10 cellular contexts compared by ENCODE assay signal in the genomic region with DNA sequence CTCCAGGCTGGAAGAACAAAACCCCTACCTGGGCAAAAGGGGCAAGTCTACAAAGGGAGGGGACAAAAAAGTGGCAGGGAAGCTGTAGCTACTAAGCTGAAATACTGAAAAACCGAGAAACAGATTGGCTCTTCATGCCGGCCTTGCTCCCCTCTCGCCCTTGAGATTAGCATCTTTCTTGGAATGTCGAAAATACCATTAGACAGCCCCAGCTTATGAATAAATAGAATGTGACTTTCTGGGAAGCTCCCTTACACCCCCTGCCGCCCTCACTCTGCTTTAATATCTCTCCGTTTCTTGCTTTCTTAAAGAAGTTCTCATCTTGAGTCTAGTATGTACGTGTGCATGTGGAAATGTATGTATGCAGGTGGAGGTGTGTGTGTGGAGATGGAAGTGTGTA. TPM values are rescaled to one million over a fixed set of nuclear protein-coding genes. Genes with fewer than 3 reads are reported as not detected.
DNase-seq lines count a peak whose midpoint lies in the region; ATAC-seq and TF ChIP-seq lines count a peak whose summit lies in the region.
"Had no signal": no experiment of that assay in that cellular context is flagged by ENCODE, and none has a peak within 500 bp of the region (broad histone marks: within the 10 kb centered on the region; RNA-seq: fewer than 3 reads in every experiment).

No MANE protein-coding gene starts in this region.

- no peaks in the 10 kb centered on the region for H3K9me3 Mint-ChIP-seq in activated CD8-positive, alpha-beta T cell treated with anti-CD3 and anti-CD28 coated beads, Interleukin-2, amount 10 ng/mL, durations not matched to agents 7 days and 5 days (ENCODE audit: insufficient read depth)

- TF ChIP-seq CTCF in heart left ventricle (IDR thresholded peaks at IDR 0.05) = no peak
- no peak for TF ChIP-seq CTCF in left lung (IDR thresholded peaks at IDR 0.05)

- POLR2A ChIA-PET in activated CD8-positive, alpha-beta T cell treated with anti-CD3 and anti-CD28 coated beads, Interleukin-2, amount 10 ng/mL, durations not matched to agents 7 days and 5 days (lab: Charles Lee) = interaction anchor here (1.2 to 7.8 kb wide), 7 partner anchors 8 to 563 kb away, joined by 3 to 241 read pairs (median 28); a partner anchor contains a TSS

- TF ChIP-seq POLR2A in heart left ventricle (IDR thresholded peaks at IDR 0.05) = no peak

- H3K4me3 ChIP-seq in heart left ventricle (peak overlapping the region in 5 of 12 donors; percentile 16 to 59 (median 26)), left lung (peak overlapping the region in 1 of 2 donors; percentile 29), urinary bladder (ENCODE audit: low read depth, low read length) (peak overlapping the region; percentile 20)

- H3K4me1 Mint-ChIP-seq in activated CD8-positive, alpha-beta T cell treated with anti-CD3 and anti-CD28 coated beads, Interleukin-2, amount 10 ng/mL, durations not matched to agents 7 days and 5 days (ENCODE audit: low read depth) = peaks cover 33% of the 10 kb centered on the region

- no peaks in the 10 kb centered on the region for H3K9me3 ChIP-seq in heart left ventricle
- no peaks in the 10 kb centered on the region for H3K9me3 ChIP-seq in left lung

- H3K36me3 ChIP-seq in heart left ventricle (peaks cover 0 to 5% (median 0%) of the 10 kb centered on the region in 9 donors), left lung (no peaks in the 10 kb centered on the region), urinary bladder (ENCODE audit: insufficient read depth) (no peaks in the 10 kb centered on the region)

- intact Hi-C loops in heart left ventricle (cut with DNase I) (loop anchor here in 1 of 10 donors (1.0 to 5.0 kb wide), 2 partner anchors 14 to 57 kb away; a partner anchor contains a TSS), left cardiac atrium (cut with DNase I) (no loop called here), left lung (cut with DNase I) (no loop called here)

- H3K27ac ChIP-seq in heart left ventricle (peak overlapping the region; percentile 56 to 90 (median 77)), left lung (peak overlapping the region; percentile 51 to 87), urinary bladder (ENCODE audit: low read depth) (peak overlapping the region; percentile 44)

- no peak overlapping the region for H3K27ac Mint-ChIP-seq in activated CD8-positive, alpha-beta T cell treated with anti-CD3 and anti-CD28 coated beads, Interleukin-2, amount 10 ng/mL, durations not matched to agents 7 days and 5 days
- H3K27ac Mint-ChIP-seq: activated naive CD8-positive, alpha-beta T cell had no signal

- H3K27me3 ChIP-seq in heart left ventricle = no peaks in the 10 kb centered on the region
- no peaks in the 10 kb centered on the region for H3K27me3 ChIP-seq in left lung

- CTCF ChIA-PET in activated CD8-positive, alpha-beta T cell treated with anti-CD3 and anti-CD28 coated beads, Interleukin-2, amount 10 ng/mL, durations not matched to agents 7 days and 5 days (lab: Charles Lee) = interaction anchor here (1.1 to 15.3 kb wide), 10 partner anchors 9 to 200 kb away, joined by 4 to 336 read pairs (median 8); a partner anchor contains a TSS

- no peaks in the 10 kb centered on the region for H3K27me3 Mint-ChIP-seq in activated CD8-positive, alpha-beta T cell treated with anti-CD3 and anti-CD28 coated beads, Interleukin-2, amount 10 ng/mL, durations not matched to agents 7 days and 5 days (ENCODE audit: low read depth)
- H3K27me3 Mint-ChIP-seq: activated naive CD8-positive, alpha-beta T cell had no signal

- ATAC-seq in heart left ventricle = no peak
- no peak for ATAC-seq in left cardiac atrium
- ATAC-seq in activated CD8-positive, alpha-beta T cell treated with anti-CD3 and anti-CD28 coated beads, Interleukin-2, amount 10 ng/mL, durations not matched to agents 7 days and 5 days = no peak
- ATAC-seq in left lung = no peak

- peaks cover 4 to 54% (median 20%) of the 10 kb centered on the region in 12 donors for H3K4me1 ChIP-seq in heart left ventricle
- peaks cover 8 to 49% of the 10 kb centered on the region in 2 donors for H3K4me1 ChIP-seq in left lung
- H3K4me1 ChIP-seq in urinary bladder (ENCODE audit: insufficient read depth) = no peaks in the 10 kb centered on the region

- peaks cover 32% of the 10 kb centered on the region for H3K36me3 Mint-ChIP-seq in activated CD8-positive, alpha-beta T cell treated with anti-CD3 and anti-CD28 coated beads, Interleukin-2, amount 10 ng/mL, durations not matched to agents 7 days and 5 days (ENCODE audit: low read depth)

- H3K4me3 Mint-ChIP-seq in activated CD8-positive, alpha-beta T cell treated with anti-CD3 and anti-CD28 coated beads, Interleukin-2, amount 10 ng/mL, durations not matched to agents 7 days and 5 days = no peak overlapping the region
- H3K4me3 Mint-ChIP-seq: activated naive CD8-positive, alpha-beta T cell had no signal

- WGBS in heart left ventricle, 4 donors = 54 to 75% (median 61%) methylated on average over 7 of the region's 7 CpGs
- WGBS in urinary bladder = 58% methylated on average over 7 of the region's 7 CpGs

- no peak for DNase-seq in heart left ventricle
- DNase-seq in left cardiac atrium = no peak
- DNase-seq in activated CD8-positive, alpha-beta T cell treated with anti-CD3 and anti-CD28 coated beads, Interleukin-2, amount 10 ng/mL, durations not matched to agents 7 days and 5 days = peak; percentile 34
- DNase-seq in left lung = no peak
- no peak for DNase-seq in HPDE6-E6E7 (ENCODE audit: extremely low spot score)
- no peak for DNase-seq in iPS-NIHi7 (ENCODE audit: extremely low spot score)
- DNase-seq in GOT3 (lab: John Stamatoyannopoulos, UW) = no peak
- DNase-seq: NCI-H1694 treated with DMSO at 0.1 percent for 48 hours had no signal

RNA-seq across cellular contexts. Expression of a gene that starts 14.1 kb away (rescaled TPM):
- total RNA-seq in heart left ventricle (10 to 100 TPM in 1 of 9 donors, 1 to 10 TPM in 2, under 1 TPM in 5, not detected in 1; 0.16 to 10.6 (median 0.91) TPM), left cardiac atrium (1 to 10 TPM; 1.3 to 2.7 TPM), left lung (10 to 100 TPM in 1 of 2 donors, 1 to 10 TPM in 1; 4.5 to 13.5 TPM), urinary bladder (1.4 TPM)
- polyA plus RNA-seq in heart left ventricle (under 1 TPM; 0.34 to 0.57 TPM), urinary bladder (2.3 TPM)
- 100 to 1,000 TPM; 319 to 322 TPM for total RNA-seq in activated CD8-positive, alpha-beta T cell treated with anti-CD3 and anti-CD28 coated beads, Interleukin-2, amount 10 ng/mL, durations not matched to agents 7 days and 5 days

RNA-seq across cellular contexts. Expression of a gene that starts 14.4 kb away (rescaled TPM):
- total RNA-seq in heart left ventricle = 1 to 10 TPM; 1.6 to 2.6 (median 2.4) TPM
- polyA plus RNA-seq in heart left ventricle = 1 to 10 TPM; 1.1 to 1.3 TPM
- 1 to 10 TPM; 1.8 to 1.9 TPM for total RNA-seq in left cardiac atrium
- 1 to 10 TPM; 2.5 to 2.6 TPM for total RNA-seq in activated CD8-positive, alpha-beta T cell treated with anti-CD3 and anti-CD28 coated beads, Interleukin-2, amount 10 ng/mL, durations not matched to agents 7 days and 5 days
- total RNA-seq in left lung = 1 to 10 TPM; 1.8 to 2.2 TPM
- 3.2 TPM for total RNA-seq in urinary bladder
- 1.4 TPM for polyA plus RNA-seq in urinary bladder

RNA-seq across cellular contexts. Expression of a gene that starts 36.0 kb away (rescaled TPM):
- total RNA-seq in heart left ventricle (10 to 100 TPM; 28.6 to 99.4 (median 52.7) TPM), left cardiac atrium (10 to 100 TPM; 20.7 to 21.8 TPM), left lung (10 to 100 TPM; 15.7 to 26.5 TPM), urinary bladder (25.0 TPM)
- polyA plus RNA-seq in heart left ventricle (10 to 100 TPM in 1 of 2 donors, 1 to 10 TPM in 1; 1.5 to 22.0 TPM), urinary bladder (9.3 TPM)
- total RNA-seq in activated CD8-positive, alpha-beta T cell treated with anti-CD3 and anti-CD28 coated beads, Interleukin-2, amount 10 ng/mL, durations not matched to agents 7 days and 5 days = under 1 TPM; 0.16 to 0.21 TPM

RNA-seq across cellular contexts. Expression of a gene that starts 57.8 kb away (rescaled TPM):
- total RNA-seq in heart left ventricle (1 to 10 TPM; 1.6 to 5.5 (median 3.6) TPM), left cardiac atrium (1 to 10 TPM; 3.0 to 4.4 TPM), left lung (1 to 10 TPM; 4.1 to 7.2 TPM), urinary bladder (10.5 TPM)
- polyA plus RNA-seq in heart left ventricle (1 to 10 TPM in 1 of 2 donors, under 1 TPM in 1; 0.76 to 2.9 TPM), urinary bladder (4.3 TPM)
- 1 to 10 TPM; 6.3 to 6.5 TPM for total RNA-seq in activated CD8-positive, alpha-beta T cell treated with anti-CD3 and anti-CD28 coated beads, Interleukin-2, amount 10 ng/mL, durations not matched to agents 7 days and 5 days

Comparison
In these comparisons a context has a peak if more than half of its experiments do, and no peak if none do; other contexts are left out.
1. RNA of a gene that starts 14.1 kb away (total RNA-seq): 319 to 322 TPM in activated CD8-positive, alpha-beta T cell treated with anti-CD3 and anti-CD28 coated beads, Interleukin-2, amount 10 ng/mL, durations not matched to agents 7 days and 5 days; 4.5 to 13.5 TPM in left lung, 1.3 to 2.7 TPM in left cardiac atrium, 1.4 TPM in urinary bladder (single experiment) and 0.16 to 10.6 TPM in heart left ventricle; every median in the first group is over 10 times any median in the second.
2. RNA of a gene that starts 36.0 kb away (total RNA-seq): 28.6 to 99.4 TPM in heart left ventricle, 15.7 to 26.5 TPM in left lung, 25.0 TPM in urinary bladder (single experiment) and 20.7 to 21.8 TPM in left cardiac atrium; 0.16 to 0.21 TPM in activated CD8-positive, alpha-beta T cell treated with anti-CD3 and anti-CD28 coated beads, Interleukin-2, amount 10 ng/mL, durations not matched to agents 7 days and 5 days; every median in the first group is over 10 times any median in the second.
3. Peak in every context shown above with its lines, with median percentiles within 50 percentile points of each other: H3K27ac ChIP-seq.